Comparison of ENCODE assay signal across 8 cellular contexts in the genomic region with DNA sequence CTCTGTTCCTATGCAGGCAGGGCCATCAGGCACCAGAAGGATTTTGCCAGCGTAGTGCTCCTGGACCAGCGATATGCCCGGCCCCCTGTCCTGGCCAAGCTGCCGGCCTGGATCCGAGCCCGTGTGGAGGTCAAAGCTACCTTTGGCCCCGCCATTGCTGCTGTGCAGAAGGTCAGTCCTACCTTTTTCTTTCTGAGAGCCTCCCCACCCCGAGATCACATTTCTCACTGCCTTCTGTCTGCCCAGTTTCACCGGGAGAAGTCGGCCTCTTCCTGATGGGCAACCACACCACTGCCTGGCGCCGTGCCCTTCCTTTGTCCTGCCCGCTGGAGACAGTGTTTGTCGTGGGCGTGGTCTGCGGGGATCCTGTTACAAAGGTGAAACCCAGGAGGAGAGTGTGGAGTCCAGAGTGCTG. TPM values are rescaled to one million over a fixed set of nuclear protein-coding genes. Genes with fewer than 3 reads are reported as not detected.
A peak's percentile ranks its signal among the peaks of the same experiment; 100 is the strongest.
DNase-seq lines count a peak whose midpoint lies in the region; ATAC-seq, FAIRE-seq and TF ChIP-seq lines count a peak whose summit lies in the region.
"Not testable (repeated sequence)": the region's sequence is repeated elsewhere in the genome, so short reads cannot be mapped to it uniquely, and the experiment has no call there.

No MANE protein-coding gene starts in this region.

- H3K79me1 ChIP-seq in H9 (ENCODE audit: insufficient read depth, low read depth, low read length, poor library complexity, severe bottlenecking), result not testable (repeated sequence)

- not testable (repeated sequence) for TF ChIP-seq CTCF in C4-2B (conservative IDR thresholded peaks at IDR 0.05); H9 (conservative IDR thresholded peaks at IDR 0.05); lung (IDR thresholded peaks at IDR 0.05; ENCODE audit: control extremely low read depth, extremely low read depth)

- H3K9ac ChIP-seq in H9 (ENCODE audit: extremely low read depth, insufficient read length, low read length), result not testable (repeated sequence)

- not testable (repeated sequence) for H3K27me3 ChIP-seq in H9 (ENCODE audit: insufficient read depth, low read length); lung (ENCODE audit: control insufficient read depth, insufficient read depth); small intestine (ENCODE audit: control insufficient read depth in 2 of 2, insufficient read depth in 2 of 2, low read length in 2 of 2)

- ATAC-seq in lung (ENCODE audit: insufficient read depth, low FRiP score), result not testable (repeated sequence)

- H3K79me2 ChIP-seq in H9 (ENCODE audit: insufficient read depth, low read length), result not testable (repeated sequence)

- not testable (repeated sequence) for H3K9me3 ChIP-seq in H9 (ENCODE audit: control insufficient read depth, low read depth, low read length); lung (ENCODE audit: control insufficient read depth in 2 of 2, insufficient read depth in 1 of 2, low read length in 1 of 2); small intestine (ENCODE audit: control insufficient read depth, low read depth)

- H3K4me3 ChIP-seq in lung; small intestine (ENCODE audit: low read depth in 1 of 2, low read length in 2 of 2): not testable (repeated sequence)

- H2BK20ac ChIP-seq in H9 (ENCODE audit: low read depth, low read length, poor library complexity, severe bottlenecking), result not testable (repeated sequence)

- not testable (repeated sequence) for H3K4me1 Mint-ChIP-seq in H9

- DNase-seq in H9, result peak; percentile 25
- peak; percentile 60 for DNase-seq in NCI-H146 (lab: John Stamatoyannopoulos, UW)
- DNase-seq in NCI-H345 treated with DMSO at 0.1 percent for 48 hours (lab: John Stamatoyannopoulos, UW; ENCODE audit: unreplicated experiment), result peak; percentile 21
- DNase-seq in SHP77 (lab: John Stamatoyannopoulos, UW), result peak; percentile 90 to 98
- DNase-seq in epithelial cell of prostate (ENCODE audit: low read depth, low spot score), result peak; percentile 14
- peak; percentile 58 for DNase-seq in lung (ENCODE audit: low spot score)
- peak; percentile 97 for DNase-seq in small intestine

- peak overlapping the region; percentile 71 for H3K27ac ChIP-seq in C4-2B
- H3K27ac ChIP-seq in H9 (ENCODE audit: insufficient read length, low read depth, low read length); lung (ENCODE audit: low read depth in 1 of 2, low read length in 1 of 2): not testable (repeated sequence)
- peak overlapping the region; percentile 21 for H3K27ac ChIP-seq in epithelial cell of prostate
- peak overlapping the region; percentile 77 to 78 for H3K27ac ChIP-seq in small intestine (ENCODE audit: low read depth in 1 of 2, low read length in 1 of 2)

- not testable (repeated sequence) for H3K4me3 Mint-ChIP-seq in H9

- H3K23me2 ChIP-seq in H9 (ENCODE audit: insufficient read length, low read depth, low read length, poor library complexity, severe bottlenecking), result not testable (repeated sequence)

- peaks cover 0 to 11% of the 10 kb centered on the region in 2 donors for H3K36me3 ChIP-seq in lung (ENCODE audit: control insufficient read depth in 2 of 2, insufficient read depth in 2 of 2, low read length in 2 of 2)
- not testable (repeated sequence) for H3K36me3 ChIP-seq in small intestine (ENCODE audit: control insufficient read depth in 2 of 2, insufficient read depth in 2 of 2, low read length in 2 of 2)

- not testable (repeated sequence) for H2BK12ac ChIP-seq in H9 (ENCODE audit: insufficient read length, low read depth, low read length)

- not testable (repeated sequence) for H3K56ac ChIP-seq in H9 (ENCODE audit: insufficient read length, low read depth, low read length)

- not testable (repeated sequence) for H3K14ac ChIP-seq in H9 (ENCODE audit: insufficient read depth, low read length)

- H3K27ac Mint-ChIP-seq in H9, result peak overlapping the region in 2 of 3 experiments; percentile 24 to 77; a peak in 3 of 7 replicates

- not testable (repeated sequence) for H3K4me1 ChIP-seq in H9 (ENCODE audit: insufficient read depth, low read length); lung (ENCODE audit: control insufficient read depth in 2 of 2, insufficient read depth in 2 of 2, low read length in 2 of 2); small intestine (ENCODE audit: control insufficient read depth in 2 of 2, insufficient read depth in 1 of 2, low read depth in 1 of 2, low read length in 1 of 2)

- not testable (repeated sequence) for FAIRE-seq in small intestine (lab: Jason Lieb, UNC)

- not testable (repeated sequence) for H3K4ac ChIP-seq in H9 (ENCODE audit: low read depth, low read length)

- not testable (repeated sequence) for H2AK5ac ChIP-seq in H9 (ENCODE audit: insufficient read length, low read length)

- H2BK15ac ChIP-seq in H9 (ENCODE audit: low read depth, low read length), result not testable (repeated sequence)

- H4K5ac ChIP-seq in H9 (ENCODE audit: insufficient read length, low read depth, low read length), result not testable (repeated sequence)

- H3K27me3 Mint-ChIP-seq in H9 (ENCODE audit: low read depth), result not testable (repeated sequence)

- H4K8ac ChIP-seq in H9 (replicated peaks; ENCODE audit: insufficient read length, low read depth, low read length), result not testable (repeated sequence)

- H3K4me2 ChIP-seq in H9 (ENCODE audit: insufficient read depth, insufficient read length, low read length), result not testable (repeated sequence)

- H2BK120ac ChIP-seq in H9 (ENCODE audit: low read depth, low read length, poor library complexity, severe bottlenecking), result not testable (repeated sequence)

- not testable (repeated sequence) for H4K20me1 ChIP-seq in H9 (ENCODE audit: control insufficient read depth, insufficient read depth, insufficient read length)

- H2BK5ac ChIP-seq in H9 (ENCODE audit: insufficient read length, low read length), result not testable (repeated sequence)

- not testable (repeated sequence) for H2AFZ ChIP-seq in H9 (ENCODE audit: low read length)

- H3K9me3 Mint-ChIP-seq in H9, result not testable (repeated sequence)

- H3K36me3 Mint-ChIP-seq in H9 (ENCODE audit: insufficient read depth in 1 of 3, low read depth in 3 of 3), result peaks cover 27 to 51% (median 50%) of the 10 kb centered on the region in 3 experiments

- H3K23ac ChIP-seq in H9 (ENCODE audit: insufficient read length, low read depth, low read length), result not testable (repeated sequence)

- H3T11ph ChIP-seq in H9 (ENCODE audit: low read length), result not testable (repeated sequence)

- not testable (repeated sequence) for H3K18ac ChIP-seq in H9 (ENCODE audit: insufficient read length, low read depth, low read length)

- WGBS in H9 (ENCODE audit: extremely low coverage, insufficient read length, low lambda C conversion rate), result no CpG with 5 or more reads among the region's 16 CpGs
- 68 to 76% methylated on average over 16 of the region's 16 CpGs for WGBS in lung, 2 donors
- 14 to 60% (median 33%) methylated on average over 14 to 16 of the region's 16 CpGs for WGBS in small intestine, 3 donors

- not testable (repeated sequence) for H4K91ac ChIP-seq in H9 (ENCODE audit: insufficient read length, low read depth, low read length)

RNA-seq across cellular contexts. Expression of a gene that starts 29.9 kb away (rescaled TPM):
- 175 and 183 TPM in 2 replicates for total RNA-seq in H9 (2021)
- 10 to 100 TPM; 26.9 to 30.9 TPM for total RNA-seq in lung
- polyA plus RNA-seq in lung, result 10 to 100 TPM; 11.7 to 16.1 TPM
- 10 to 100 TPM in 2 of 3 donors, 1 to 10 TPM in 1; 7.3 to 19.0 (median 15.9) TPM for polyA plus RNA-seq in small intestine

Comparison
In these comparisons a context has a peak if more than half of its experiments do, and no peak if none do; other contexts are left out.
1. DNase-seq: peak in every context shown above with its lines; median percentile 97 in small intestine; 94 in SHP77; 60 in NCI-H146; 58 in lung; 25 in H9; 21 in NCI-H345 treated with DMSO at 0.1 percent for 48 hours; 14 in epithelial cell of prostate.